In the genomic region with DNA sequence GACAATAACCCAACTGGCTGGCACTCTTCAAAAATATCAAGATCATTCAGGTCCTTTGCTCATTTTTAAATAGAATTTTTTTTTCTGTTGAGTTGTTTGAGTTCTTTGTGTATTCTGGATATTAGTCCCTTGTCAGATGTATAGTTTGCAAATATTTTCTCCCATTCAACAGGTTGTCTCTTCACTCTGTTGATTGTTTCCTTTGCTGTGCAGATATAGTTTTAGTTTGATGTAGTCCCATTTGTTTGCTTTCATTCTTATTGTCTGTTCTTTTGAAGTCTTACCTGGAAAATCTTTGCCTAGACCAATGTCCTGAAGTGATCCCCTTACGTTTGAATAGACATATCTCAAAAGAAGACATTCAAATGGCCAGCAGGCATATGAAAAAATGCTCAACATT, we compare ENCODE assay signal across 11 cellular contexts.
"Had no signal": no experiment of that assay in that cellular context is flagged by ENCODE, and none has a peak within 500 bp of the region (broad histone marks: within the 10 kb centered on the region; RNA-seq: fewer than 3 reads in every experiment).

No MANE protein-coding gene starts in this region.

- H3K27ac ChIP-seq: KMS-11 had no signal

- H3K4me3 Mint-ChIP-seq: GM23338, H9, HFFc6, IgD-negative memory B cell had no signal

- H3K4me2 ChIP-seq: GM23338, KMS-11 had no signal

- H3K27ac Mint-ChIP-seq: GM23338, HFFc6, IgD-negative memory B cell had no signal

- DNase-seq: H9, HCEC 1CT, HFFc6, Karpas-422, KBM-7 had no signal

- H3K4me3 ChIP-seq: GM23338 had no signal

- ATAC-seq: GM23338 had no signal

- H3K27me3 Mint-ChIP-seq: IgD-negative memory B cell had no signal

- FAIRE-seq: H1, H54, HTR-8/SVneo had no signal

- H3K9me3 Mint-ChIP-seq: GM23338, HFFc6, IgD-negative memory B cell had no signal

- H3K36me3 Mint-ChIP-seq: IgD-negative memory B cell had no signal
